21 cellular contexts compared by ENCODE assay signal in the genomic region with DNA sequence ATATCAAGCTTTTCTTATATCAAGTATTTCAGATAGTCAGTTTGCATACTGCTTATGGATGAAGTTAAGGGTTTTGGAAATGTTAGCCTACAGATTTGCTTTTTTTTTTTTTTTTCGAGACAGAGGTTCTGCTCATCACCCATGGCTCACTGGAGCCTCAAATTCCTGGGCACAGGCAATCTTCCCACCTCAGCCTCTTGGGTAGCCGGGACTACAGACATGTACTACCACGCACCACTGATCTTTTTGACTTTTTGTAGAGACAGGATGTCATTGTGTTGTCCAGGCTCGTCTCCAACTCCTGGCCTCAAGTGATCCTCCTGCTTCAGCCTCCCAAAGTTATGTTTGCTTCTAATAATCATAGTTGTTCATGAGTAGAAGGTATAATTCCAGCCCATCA.
"Had no signal": no experiment of that assay in that cellular context is flagged by ENCODE, and none has a peak within 500 bp of the region (broad histone marks: within the 10 kb centered on the region; RNA-seq: fewer than 3 reads in every experiment).

No MANE protein-coding gene starts in this region.

- H3K9me3 Mint-ChIP-seq: activated CD4-positive, alpha-beta memory T cell treated with anti-CD3 and anti-CD28 coated beads for 36 hours; activated naive CD4-positive, alpha-beta T cell treated with anti-CD3 and anti-CD28 coated beads, Interleukin-2, amount 10 ng/mL, durations not matched to agents 7 days and 5 days; activated T-cell treated with anti-CD3 and anti-CD28 coated beads, Interleukin-2, amount 50 U/mL, for 24 hours; effector memory CD8-positive, alpha-beta T cell had no signal

- H3K36me3 Mint-ChIP-seq: activated CD4-positive, alpha-beta memory T cell treated with anti-CD3 and anti-CD28 coated beads for 36 hours; activated naive CD4-positive, alpha-beta T cell treated with anti-CD3 and anti-CD28 coated beads, Interleukin-2, amount 10 ng/mL, durations not matched to agents 7 days and 5 days; naive thymus-derived CD4-positive, alpha-beta T cell had no signal

- H3K27ac ChIP-seq: ascending aorta, gastroesophageal sphincter, neutrophil, right atrium auricular region, transverse colon, vagina had no signal

- H3K4me3 Mint-ChIP-seq: activated CD4-positive, alpha-beta memory T cell treated with anti-CD3 and anti-CD28 coated beads for 36 hours; activated CD4-positive, alpha-beta T cell treated with anti-CD3 and anti-CD28 coated beads for 36 hours; activated naive CD4-positive, alpha-beta T cell treated with anti-CD3 and anti-CD28 coated beads, Interleukin-2, amount 10 ng/mL, durations not matched to agents 7 days and 5 days; activated T-cell treated with anti-CD3 and anti-CD28 coated beads, Interleukin-2, amount 50 U/mL, for 24 hours; naive thymus-derived CD4-positive, alpha-beta T cell had no signal

- H3K4me3 ChIP-seq: ascending aorta, gastroesophageal sphincter, right atrium auricular region, transverse colon, vagina had no signal

- H3K4me1 ChIP-seq: ascending aorta, right atrium auricular region, transverse colon, vagina had no signal

- H3K27me3 ChIP-seq: ascending aorta, gastroesophageal sphincter, neutrophil, right atrium auricular region, transverse colon, vagina had no signal

- ATAC-seq: activated CD4-positive, alpha-beta T cell treated with anti-CD3 and anti-CD28 coated beads for 36 hours; effector memory CD8-positive, alpha-beta T cell; gastroesophageal sphincter; left lobe of liver; naive thymus-derived CD4-positive, alpha-beta T cell had no signal

- H3K9me3 ChIP-seq: neutrophil, right atrium auricular region, transverse colon, vagina had no signal

- H3K36me3 ChIP-seq: ascending aorta, gastroesophageal sphincter, neutrophil, right atrium auricular region, transverse colon, vagina had no signal

- H3K4me1 Mint-ChIP-seq: activated CD4-positive, alpha-beta T cell treated with anti-CD3 and anti-CD28 coated beads for 36 hours; activated naive CD4-positive, alpha-beta T cell treated with anti-CD3 and anti-CD28 coated beads, Interleukin-2, amount 10 ng/mL, durations not matched to agents 7 days and 5 days had no signal

- FAIRE-seq: bronchial epithelial cell had no signal

- DNase-seq: activated CD4-positive, alpha-beta memory T cell treated with anti-CD3 and anti-CD28 coated beads for 36 hours; activated CD4-positive, alpha-beta T cell treated with anti-CD3 and anti-CD28 coated beads for 36 hours; activated naive CD4-positive, alpha-beta T cell treated with anti-CD3 and anti-CD28 coated beads, Interleukin-2, amount 10 ng/mL, durations not matched to agents 7 days and 5 days; activated T-cell treated with anti-CD3 and anti-CD28 coated beads, Interleukin-2, amount 50 U/mL, for 24 hours; dermis blood vessel endothelial cell; effector memory CD8-positive, alpha-beta T cell; erythroblast; islet precursor cell; naive thymus-derived CD4-positive, alpha-beta T cell; stimulated activated CD4-positive, alpha-beta T cell treated with anti-CD3 and anti-CD28 coated beads, Interleukin-2, amount 100 ng/mL, for 48 hours; stimulated activated naive CD4-positive, alpha-beta T cell treated with Interleukin-2 at 50 U/mL for 16 hours; substantia nigra; T1000; transverse colon had no signal

- H3K27me3 Mint-ChIP-seq: activated CD4-positive, alpha-beta memory T cell treated with anti-CD3 and anti-CD28 coated beads for 36 hours; activated CD4-positive, alpha-beta T cell treated with anti-CD3 and anti-CD28 coated beads for 36 hours; activated naive CD4-positive, alpha-beta T cell treated with anti-CD3 and anti-CD28 coated beads, Interleukin-2, amount 10 ng/mL, durations not matched to agents 7 days and 5 days; activated T-cell treated with anti-CD3 and anti-CD28 coated beads, Interleukin-2, amount 50 U/mL, for 24 hours; effector memory CD8-positive, alpha-beta T cell; naive thymus-derived CD4-positive, alpha-beta T cell had no signal

- H3K27ac Mint-ChIP-seq: activated CD4-positive, alpha-beta memory T cell treated with anti-CD3 and anti-CD28 coated beads for 36 hours; activated CD4-positive, alpha-beta T cell treated with anti-CD3 and anti-CD28 coated beads for 36 hours; activated naive CD4-positive, alpha-beta T cell treated with anti-CD3 and anti-CD28 coated beads, Interleukin-2, amount 10 ng/mL, durations not matched to agents 7 days and 5 days; activated T-cell treated with anti-CD3 and anti-CD28 coated beads, Interleukin-2, amount 50 U/mL, for 24 hours; effector memory CD8-positive, alpha-beta T cell; naive thymus-derived CD4-positive, alpha-beta T cell had no signal
